Comparison of ENCODE assay signal across 8 cellular contexts in genomic region chr16:67245189-67245585, GRCh38. TPM values are rescaled to one million over a fixed set of nuclear protein-coding genes. Genes with fewer than 3 reads are reported as not detected.
DNase-seq lines count a peak whose midpoint lies in the region; ATAC-seq and TF ChIP-seq lines count a peak whose summit lies in the region.

No MANE protein-coding gene starts in this region.

- ATAC-seq in DND-41 (ENCODE audit: insufficient read depth, low read depth), result no peak
- ATAC-seq in GM18867 (IDR thresholded peaks at IDR 0.05; ENCODE audit: unreplicated experiment), result no peak

- H3K9me3 ChIP-seq in DND-41 (ENCODE audit: insufficient read depth, low read length, severe bottlenecking) (no peaks in the 10 kb centered on the region), parathyroid adenoma (ENCODE audit: control insufficient read depth, low read length) (no peaks in the 10 kb centered on the region)

- H3K4me1 ChIP-seq in DND-41 (ENCODE audit: insufficient read depth, low read length) (peaks cover 58% of the 10 kb centered on the region), parathyroid adenoma (peaks cover 8% of the 10 kb centered on the region)

- H3K9ac ChIP-seq in DND-41 (ENCODE audit: low read depth, low read length) (no peak overlapping the region), parathyroid adenoma (no peak overlapping the region)

- H2AFZ ChIP-seq in DND-41 (ENCODE audit: low read depth, low read length) (no peak overlapping the region), parathyroid adenoma (no peak overlapping the region)

- no peak for DNase-seq in DND-41
- no peak for DNase-seq in RWPE1 (ENCODE audit: low spot score)
- DNase-seq in epithelial cell of proximal tubule (ENCODE audit: low read depth), result no peak
- DNase-seq in NCI-H2171 (lab: John Stamatoyannopoulos, UW), result no peak
- no peak for DNase-seq in NCI-H146 treated with DMSO at 0.1 percent for 48 hours (lab: John Stamatoyannopoulos, UW; ENCODE audit: unreplicated experiment)
- no peak for DNase-seq in foreskin melanocyte

- H3K79me2 ChIP-seq in DND-41 (ENCODE audit: insufficient read depth, low read length) (peaks cover 7% of the 10 kb centered on the region; the same call in 1 of the 2 replicates), parathyroid adenoma (peaks cover 2% of the 10 kb centered on the region)

- H4K20me1 ChIP-seq in DND-41 (ENCODE audit: insufficient read depth, low read length), result peaks cover 19% of the 10 kb centered on the region

- H3K27me3 ChIP-seq in DND-41 (ENCODE audit: insufficient read depth, low read length, poor library complexity), result peaks cover 21% of the 10 kb centered on the region
- H3K27me3 ChIP-seq in parathyroid adenoma (ENCODE audit: control insufficient read depth, insufficient read depth, low read length), result no peaks in the 10 kb centered on the region

- H3K36me3 ChIP-seq in DND-41 (ENCODE audit: insufficient read depth, low read length), result no peaks in the 10 kb centered on the region
- no peaks in the 10 kb centered on the region for H3K36me3 ChIP-seq in parathyroid adenoma (ENCODE audit: control insufficient read depth, insufficient read depth, low read length)

- H3K4me2 ChIP-seq in DND-41 (ENCODE audit: insufficient read depth, low read length) (peak overlapping the region; percentile 28; the same call in 1 of the 2 replicates), parathyroid adenoma (ENCODE audit: low read length) (no peak overlapping the region)

- H3K27ac ChIP-seq in DND-41 (ENCODE audit: low read length) (no peak overlapping the region), RWPE1 (peak overlapping the region; percentile 92), parathyroid adenoma (peak overlapping the region; percentile 62)

- CTCF ChIA-PET in RWPE1 (lab: Yijun Ruan, JAX), result interaction anchor here (0.6 to 1.9 kb wide), 2 partner anchors 12 to 47 kb away, joined by 4 to 8 read pairs; no protein-coding TSS in a partner anchor

- TF ChIP-seq CTCF in DND-41 (IDR thresholded peaks at IDR 0.05; ENCODE audit: borderline replicate concordance, extremely low read depth, low read length, poor library complexity, severe bottlenecking) (no peak), RWPE1 (conservative IDR thresholded peaks at IDR 0.05; ENCODE audit: low read depth) (no peak), epithelial cell of proximal tubule (conservative IDR thresholded peaks at IDR 0.05; ENCODE audit: low read depth, low read length) (no peak), parathyroid adenoma (IDR thresholded peaks at IDR 0.05) (no peak)

- H3K4me3 ChIP-seq in DND-41 (ENCODE audit: low read depth in 1 of 2, low read length in 2 of 2) (no peak overlapping the region), epithelial cell of proximal tubule (ENCODE audit: low read depth, low read length) (peak overlapping the region; percentile 90), parathyroid adenoma (ENCODE audit: low read depth, low read length) (no peak overlapping the region)

- POLR2A ChIA-PET in RWPE1 (lab: Yijun Ruan, JAX; ENCODE audit: low non-redundant PET), result interaction anchor here (1.1 kb wide), 1 partner anchor 94 kb away, joined by 4 read pairs; no protein-coding TSS in a partner anchor

RNA-seq across cellular contexts. Expression of gene FHOD1, which starts 2.1 kb away (rescaled TPM):
- 16.4 and 20.1 TPM in 2 replicates for total RNA-seq in epithelial cell of proximal tubule

RNA-seq across cellular contexts. Expression of gene SLC9A5, which starts 3.6 kb away (rescaled TPM):
- total RNA-seq in epithelial cell of proximal tubule, result 0.14 and 0.23 TPM in 2 replicates

RNA-seq across cellular contexts. Expression of gene TMEM208, which starts 18.3 kb away (rescaled TPM):
- 49.0 and 54.8 TPM in 2 replicates for total RNA-seq in epithelial cell of proximal tubule

RNA-seq across cellular contexts. Expression of gene PLEKHG4, which starts 34.1 kb away (rescaled TPM):
- 6.6 and 10.2 TPM in 2 replicates for total RNA-seq in epithelial cell of proximal tubule

RNA-seq across cellular contexts. Expression of gene ELMO3, which starts 46.3 kb away (rescaled TPM):
- total RNA-seq in epithelial cell of proximal tubule, result 4.0 and 11.0 TPM in 2 replicates
